19 cellular contexts compared by ENCODE assay signal in genomic region chr4:184620208-184620867, GRCh38.
DNase-seq lines count a peak whose midpoint lies in the region; ATAC-seq lines count a peak whose summit lies in the region.
"Had no signal": no experiment of that assay in that cellular context is flagged by ENCODE, and none has a peak within 500 bp of the region (broad histone marks: within the 10 kb centered on the region; RNA-seq: fewer than 3 reads in every experiment).

No MANE protein-coding gene starts in this region.

- DNase-seq in SIG-M5 treated with dmso at 0.1 percent for 504 hours (lab: John Stamatoyannopoulos, UW; ENCODE audit: unreplicated experiment), result peak; percentile 34
- DNase-seq in SIG-M5 (lab: John Stamatoyannopoulos, UW), result no peak
- peak; percentile 12 for DNase-seq in NOMO-1 treated with dmso at 0.1 percent for 144 hours (lab: John Stamatoyannopoulos, UW; ENCODE audit: unreplicated experiment)
- DNase-seq in dedifferentiated amniotic fluid mesenchymal stem cell (ENCODE audit: extremely low spot score), result peak; percentile 1
- DNase-seq in stimulated activated naive B cell treated with anti-CD40 and anti-IgM and Interleukin-4, amounts not matched to agents 10 μg/mL and 1 μg/mL and 100 μg/mL, for 72 hours, result no peak
- no peak for DNase-seq in DMS153 (lab: John Stamatoyannopoulos, UW)
- DNase-seq: CD4-positive, alpha-beta T cell; DMS53; Karpas-422; NCI-H2029; NCI-H446; NCI-H524 treated with DMSO at 0.1 percent for 48 hours; NCI-H82; NK-92 treated with Interleukin-12 subunit alpha and Interleukin-12 subunit beta, amount 100 ng/mL, for 24 hours; PC-9 had no signal

- H3K27ac Mint-ChIP-seq in stimulated activated naive B cell treated with anti-CD40 and anti-IgM and Interleukin-4, amounts not matched to agents 10 μg/mL and 1 μg/mL and 100 μg/mL, for 72 hours, result no peak overlapping the region
- H3K27ac Mint-ChIP-seq: CD4-positive, alpha-beta T cell had no signal

- H3K4me1 Mint-ChIP-seq in stimulated activated naive B cell treated with anti-CD40 and anti-IgM and Interleukin-4, amounts not matched to agents 10 μg/mL and 1 μg/mL and 100 μg/mL, for 72 hours, result peaks cover 11 to 15% of the 10 kb centered on the region in 2 donors

- ATAC-seq in stimulated activated naive B cell treated with anti-CD40 and anti-IgM and Interleukin-4, amounts not matched to agents 10 μg/mL and 1 μg/mL and 100 μg/mL, for 72 hours (replicated peaks), result peak; percentile 83 to 89
- ATAC-seq in GM19452 (IDR thresholded peaks at IDR 0.05; ENCODE audit: unreplicated experiment) (no peak), HG02973 (IDR thresholded peaks at IDR 0.05; ENCODE audit: unreplicated experiment) (no peak)
- ATAC-seq: HCT116, Right ventricle myocardium inferior had no signal

- H3K9me3 Mint-ChIP-seq in stimulated activated naive B cell treated with anti-CD40 and anti-IgM and Interleukin-4, amounts not matched to agents 10 μg/mL and 1 μg/mL and 100 μg/mL, for 72 hours, result peaks cover 0 to 2% of the 10 kb centered on the region in 2 donors
- H3K9me3 Mint-ChIP-seq: CD4-positive, alpha-beta T cell had no signal

- peak overlapping the region in 1 of 2 donors; percentile 35 for H3K4me3 Mint-ChIP-seq in stimulated activated naive B cell treated with anti-CD40 and anti-IgM and Interleukin-4, amounts not matched to agents 10 μg/mL and 1 μg/mL and 100 μg/mL, for 72 hours
- H3K4me3 Mint-ChIP-seq: CD4-positive, alpha-beta T cell had no signal

- H3K36me3 Mint-ChIP-seq in stimulated activated naive B cell treated with anti-CD40 and anti-IgM and Interleukin-4, amounts not matched to agents 10 μg/mL and 1 μg/mL and 100 μg/mL, for 72 hours, result peaks cover 22 to 33% of the 10 kb centered on the region in 2 donors

- no peaks in the 10 kb centered on the region for H3K27me3 Mint-ChIP-seq in stimulated activated naive B cell treated with anti-CD40 and anti-IgM and Interleukin-4, amounts not matched to agents 10 μg/mL and 1 μg/mL and 100 μg/mL, for 72 hours
- H3K27me3 Mint-ChIP-seq: CD4-positive, alpha-beta T cell had no signal

Comparison
In these comparisons a context has a peak if more than half of its experiments do, and no peak if none do; other contexts are left out.
1. DNase-seq: peak in SIG-M5 treated with dmso at 0.1 percent for 504 hours (single experiment), NOMO-1 treated with dmso at 0.1 percent for 144 hours (single experiment) and dedifferentiated amniotic fluid mesenchymal stem cell (single experiment); none in SIG-M5 (single experiment), stimulated activated naive B cell treated with anti-CD40 and anti-IgM and Interleukin-4, amounts not matched to agents 10 μg/mL and 1 μg/mL and 100 μg/mL, for 72 hours (single experiment) and DMS153 (single experiment).
2. ATAC-seq: peak in stimulated activated naive B cell treated with anti-CD40 and anti-IgM and Interleukin-4, amounts not matched to agents 10 μg/mL and 1 μg/mL and 100 μg/mL, for 72 hours (2 of 2); none in GM19452 (single experiment) and HG02973 (single experiment).